ENCODE assay signal across 1 cellular context in the genomic region with DNA sequence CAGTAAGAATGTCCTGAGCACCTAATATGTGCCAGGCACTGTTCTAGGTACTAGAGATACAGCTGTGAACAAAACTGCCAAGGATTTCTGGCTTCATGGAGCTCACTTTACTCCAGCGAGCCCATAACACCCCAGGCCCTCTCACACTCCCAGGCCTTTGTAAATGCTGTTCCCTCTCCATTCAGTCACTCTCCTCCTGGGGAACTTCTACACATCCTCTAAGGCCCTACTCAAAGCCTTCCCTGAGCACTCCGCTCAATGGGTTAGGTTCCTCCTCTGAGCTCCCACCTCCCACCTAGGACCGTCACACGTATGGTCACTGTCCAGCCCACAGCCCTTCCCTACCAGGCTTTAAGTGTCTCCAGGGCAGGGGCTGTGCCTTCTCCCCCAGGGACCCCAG.
TF ChIP-seq lines count a peak whose summit lies in the region.

No MANE protein-coding gene starts in this region.

TF ChIP-seq in WTC11, 78 proteins besides CTCF, POLR2A, EP300 and RAD21 (continued from another document):
- TF ChIP-seq ATF6 (CRISPR knock-in tag; IDR thresholded peaks at IDR 0.05) (no peak), FOXJ3 (CRISPR knock-in tag; IDR thresholded peaks at IDR 0.05; ENCODE audit: borderline replicate concordance) (no peak)
TF ChIP-seq in WTC11: peak in this region for 0.
